1 cellular context compared by ENCODE assay signal in the genomic region with DNA sequence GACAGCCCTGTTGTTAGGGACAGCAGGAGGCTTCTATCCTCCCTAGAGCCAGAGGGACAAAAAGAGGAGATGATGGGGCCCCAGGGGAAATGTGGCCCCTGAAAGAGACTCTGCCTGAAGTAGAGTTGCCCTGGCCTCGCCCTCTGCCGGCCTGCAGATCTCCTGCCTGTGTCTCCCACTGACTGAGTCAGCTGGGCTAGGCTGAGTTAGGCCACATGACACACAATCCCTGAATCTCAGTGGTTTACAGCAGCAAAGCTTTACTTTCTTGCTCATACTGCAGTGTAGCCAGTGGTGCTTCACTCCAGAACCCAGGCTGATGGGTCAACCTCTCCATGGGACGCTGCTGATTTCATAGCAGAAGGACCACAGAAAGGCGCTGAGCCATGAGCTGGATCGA.
TF ChIP-seq lines count a peak whose summit lies in the region.

No MANE protein-coding gene starts in this region.

TF ChIP-seq in GM12878, 131 proteins besides CTCF, POLR2A, EP300 and RAD21:
- TF ChIP-seq, protein P1, sequence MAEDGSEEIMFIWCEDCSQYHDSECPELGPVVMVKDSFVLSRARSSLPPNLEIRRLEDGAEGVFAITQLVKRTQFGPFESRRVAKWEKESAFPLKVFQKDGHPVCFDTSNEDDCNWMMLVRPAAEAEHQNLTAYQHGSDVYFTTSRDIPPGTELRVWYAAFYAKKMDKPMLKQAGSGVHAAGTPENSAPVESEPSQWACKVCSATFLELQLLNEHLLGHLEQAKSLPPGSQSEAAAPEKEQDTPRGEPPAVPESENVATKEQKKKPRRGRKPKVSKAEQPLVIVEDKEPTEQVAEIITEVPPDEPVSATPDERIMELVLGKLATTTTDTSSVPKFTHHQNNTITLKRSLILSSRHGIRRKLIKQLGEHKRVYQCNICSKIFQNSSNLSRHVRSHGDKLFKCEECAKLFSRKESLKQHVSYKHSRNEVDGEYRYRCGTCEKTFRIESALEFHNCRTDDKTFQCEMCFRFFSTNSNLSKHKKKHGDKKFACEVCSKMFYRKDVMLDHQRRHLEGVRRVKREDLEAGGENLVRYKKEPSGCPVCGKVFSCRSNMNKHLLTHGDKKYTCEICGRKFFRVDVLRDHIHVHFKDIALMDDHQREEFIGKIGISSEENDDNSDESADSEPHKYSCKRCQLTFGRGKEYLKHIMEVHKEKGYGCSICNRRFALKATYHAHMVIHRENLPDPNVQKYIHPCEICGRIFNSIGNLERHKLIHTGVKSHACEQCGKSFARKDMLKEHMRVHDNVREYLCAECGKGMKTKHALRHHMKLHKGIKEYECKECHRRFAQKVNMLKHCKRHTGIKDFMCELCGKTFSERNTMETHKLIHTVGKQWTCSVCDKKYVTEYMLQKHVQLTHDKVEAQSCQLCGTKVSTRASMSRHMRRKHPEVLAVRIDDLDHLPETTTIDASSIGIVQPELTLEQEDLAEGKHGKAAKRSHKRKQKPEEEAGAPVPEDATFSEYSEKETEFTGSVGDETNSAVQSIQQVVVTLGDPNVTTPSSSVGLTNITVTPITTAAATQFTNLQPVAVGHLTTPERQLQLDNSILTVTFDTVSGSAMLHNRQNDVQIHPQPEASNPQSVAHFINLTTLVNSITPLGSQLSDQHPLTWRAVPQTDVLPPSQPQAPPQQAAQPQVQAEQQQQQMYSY (CRISPR knock-in tag; IDR thresholded peaks at IDR 0.05): no peak
- TF ChIP-seq CREM (IDR thresholded peaks at IDR 0.05; ENCODE audit: low read depth) (no peak), HCFC1 (IDR thresholded peaks at IDR 0.05; ENCODE audit: low read length) (no peak), MTA3 (IDR thresholded peaks at IDR 0.05; ENCODE audit: borderline replicate concordance, low read length) (no peak), GATAD2B (conservative IDR thresholded peaks at IDR 0.05; ENCODE audit: low read depth) (no peak), PAX8 (IDR thresholded peaks at IDR 0.05) (no peak), GABPA (IDR thresholded peaks at IDR 0.05; ENCODE audit: low read depth) (no peak), NR2C1 (IDR thresholded peaks at IDR 0.05) (no peak), STAT1 (conservative IDR thresholded peaks at IDR 0.05) (no peak), ASH2L (IDR thresholded peaks at IDR 0.05; ENCODE audit: borderline replicate concordance, low read depth) (no peak), DPF2 (IDR thresholded peaks at IDR 0.05) (no peak)
- TF ChIP-seq, protein P2, sequence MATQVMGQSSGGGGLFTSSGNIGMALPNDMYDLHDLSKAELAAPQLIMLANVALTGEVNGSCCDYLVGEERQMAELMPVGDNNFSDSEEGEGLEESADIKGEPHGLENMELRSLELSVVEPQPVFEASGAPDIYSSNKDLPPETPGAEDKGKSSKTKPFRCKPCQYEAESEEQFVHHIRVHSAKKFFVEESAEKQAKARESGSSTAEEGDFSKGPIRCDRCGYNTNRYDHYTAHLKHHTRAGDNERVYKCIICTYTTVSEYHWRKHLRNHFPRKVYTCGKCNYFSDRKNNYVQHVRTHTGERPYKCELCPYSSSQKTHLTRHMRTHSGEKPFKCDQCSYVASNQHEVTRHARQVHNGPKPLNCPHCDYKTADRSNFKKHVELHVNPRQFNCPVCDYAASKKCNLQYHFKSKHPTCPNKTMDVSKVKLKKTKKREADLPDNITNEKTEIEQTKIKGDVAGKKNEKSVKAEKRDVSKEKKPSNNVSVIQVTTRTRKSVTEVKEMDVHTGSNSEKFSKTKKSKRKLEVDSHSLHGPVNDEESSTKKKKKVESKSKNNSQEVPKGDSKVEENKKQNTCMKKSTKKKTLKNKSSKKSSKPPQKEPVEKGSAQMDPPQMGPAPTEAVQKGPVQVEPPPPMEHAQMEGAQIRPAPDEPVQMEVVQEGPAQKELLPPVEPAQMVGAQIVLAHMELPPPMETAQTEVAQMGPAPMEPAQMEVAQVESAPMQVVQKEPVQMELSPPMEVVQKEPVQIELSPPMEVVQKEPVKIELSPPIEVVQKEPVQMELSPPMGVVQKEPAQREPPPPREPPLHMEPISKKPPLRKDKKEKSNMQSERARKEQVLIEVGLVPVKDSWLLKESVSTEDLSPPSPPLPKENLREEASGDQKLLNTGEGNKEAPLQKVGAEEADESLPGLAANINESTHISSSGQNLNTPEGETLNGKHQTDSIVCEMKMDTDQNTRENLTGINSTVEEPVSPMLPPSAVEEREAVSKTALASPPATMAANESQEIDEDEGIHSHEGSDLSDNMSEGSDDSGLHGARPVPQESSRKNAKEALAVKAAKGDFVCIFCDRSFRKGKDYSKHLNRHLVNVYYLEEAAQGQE (IDR thresholded peaks at IDR 0.05; ENCODE audit: low read depth, low read length): no peak
- TF ChIP-seq, protein P3, sequence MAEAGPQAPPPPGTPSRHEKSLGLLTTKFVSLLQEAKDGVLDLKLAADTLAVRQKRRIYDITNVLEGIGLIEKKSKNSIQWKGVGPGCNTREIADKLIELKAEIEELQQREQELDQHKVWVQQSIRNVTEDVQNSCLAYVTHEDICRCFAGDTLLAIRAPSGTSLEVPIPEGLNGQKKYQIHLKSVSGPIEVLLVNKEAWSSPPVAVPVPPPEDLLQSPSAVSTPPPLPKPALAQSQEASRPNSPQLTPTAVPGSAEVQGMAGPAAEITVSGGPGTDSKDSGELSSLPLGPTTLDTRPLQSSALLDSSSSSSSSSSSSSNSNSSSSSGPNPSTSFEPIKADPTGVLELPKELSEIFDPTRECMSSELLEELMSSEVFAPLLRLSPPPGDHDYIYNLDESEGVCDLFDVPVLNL (IDR thresholded peaks at IDR 0.05; ENCODE audit: low read depth, low read length): no peak
- TF ChIP-seq, protein P4, sequence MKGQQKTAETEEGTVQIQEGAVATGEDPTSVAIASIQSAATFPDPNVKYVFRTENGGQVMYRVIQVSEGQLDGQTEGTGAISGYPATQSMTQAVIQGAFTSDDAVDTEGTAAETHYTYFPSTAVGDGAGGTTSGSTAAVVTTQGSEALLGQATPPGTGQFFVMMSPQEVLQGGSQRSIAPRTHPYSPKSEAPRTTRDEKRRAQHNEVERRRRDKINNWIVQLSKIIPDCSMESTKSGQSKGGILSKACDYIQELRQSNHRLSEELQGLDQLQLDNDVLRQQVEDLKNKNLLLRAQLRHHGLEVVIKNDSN (IDR thresholded peaks at IDR 0.05; ENCODE audit: borderline replicate concordance, extremely low read length, insufficient read depth, low read depth, low read length): no peak
TF ChIP-seq in GM12878: peak in this region for 0.
